9 cellular contexts compared by ENCODE assay signal in genomic region chr14:76917759-76918175, GRCh38.
DNase-seq lines count a peak whose midpoint lies in the region; ATAC-seq and TF ChIP-seq lines count a peak whose summit lies in the region.
"Had no signal": no experiment of that assay in that cellular context is flagged by ENCODE, and none has a peak within 500 bp of the region (broad histone marks: within the 10 kb centered on the region; RNA-seq: fewer than 3 reads in every experiment).

No MANE protein-coding gene starts in this region.

- no peaks in the 10 kb centered on the region for H3K27me3 ChIP-seq in CD4-positive, alpha-beta memory T cell (ENCODE audit: insufficient read depth, low read length)
- no peaks in the 10 kb centered on the region for H3K27me3 ChIP-seq in ovary

- no peak for TF ChIP-seq CTCF in ovary (IDR thresholded peaks at IDR 0.05)

- peaks cover 23 to 57% (median 42%) of the 10 kb centered on the region in 4 donors for H3K4me1 Mint-ChIP-seq in CD4-positive, alpha-beta memory T cell
- H3K4me1 Mint-ChIP-seq in dendritic cell treated with granulocyte-macrophage colony-stimulating factor and Interleukin-4, amounts not matched to agents 40 ng/mL and 50 ng/mL, for 4 days (ENCODE audit: low read depth), result peaks cover 82% of the 10 kb centered on the region

- H3K36me3 Mint-ChIP-seq in CD4-positive, alpha-beta memory T cell, result no peaks in the 10 kb centered on the region
- no peaks in the 10 kb centered on the region for H3K36me3 Mint-ChIP-seq in dendritic cell treated with granulocyte-macrophage colony-stimulating factor and Interleukin-4, amounts not matched to agents 40 ng/mL and 50 ng/mL, for 4 days (ENCODE audit: low read depth)

- no peak for ATAC-seq in HG02973 (IDR thresholded peaks at IDR 0.05; ENCODE audit: unreplicated experiment)
- ATAC-seq in GM18909 (IDR thresholded peaks at IDR 0.05; ENCODE audit: poor library complexity, unreplicated experiment), result no peak
- ATAC-seq in HG03354 (IDR thresholded peaks at IDR 0.05; ENCODE audit: poor library complexity, severe bottlenecking, unreplicated experiment), result no peak

- TF ChIP-seq POLR2A in ovary (IDR thresholded peaks at IDR 0.05), result no peak

- H3K27me3 Mint-ChIP-seq in CD4-positive, alpha-beta memory T cell, result no peaks in the 10 kb centered on the region
- peaks cover 18% of the 10 kb centered on the region for H3K27me3 Mint-ChIP-seq in dendritic cell treated with granulocyte-macrophage colony-stimulating factor and Interleukin-4, amounts not matched to agents 40 ng/mL and 50 ng/mL, for 4 days

- CTCF ChIA-PET in CD4-positive, alpha-beta memory T cell (lab: Charles Lee; ENCODE audit: partially characterized antibody), result interaction anchor here (0.8 to 14.2 kb wide), 14 partner anchors 9 to 150 kb away, joined by 3 to 360 read pairs (median 4); no protein-coding TSS in a partner anchor

- H3K9me3 ChIP-seq in CD4-positive, alpha-beta memory T cell (ENCODE audit: control insufficient read depth in 1 of 2, low read length in 2 of 2), result no peaks in the 10 kb centered on the region
- no peaks in the 10 kb centered on the region for H3K9me3 ChIP-seq in ovary

- peak overlapping the region in 1 of 8 donors; percentile 16 for H3K4me3 Mint-ChIP-seq in CD4-positive, alpha-beta memory T cell
- no peak overlapping the region for H3K4me3 Mint-ChIP-seq in dendritic cell treated with granulocyte-macrophage colony-stimulating factor and Interleukin-4, amounts not matched to agents 40 ng/mL and 50 ng/mL, for 4 days
- H3K4me3 Mint-ChIP-seq: activated CD4-positive, alpha-beta memory T cell treated with anti-CD3 and anti-CD28 coated beads, Interleukin-2, amount 10 ng/mL, durations not matched to agents 7 days and 5 days had no signal

- no peaks in the 10 kb centered on the region for H3K36me3 ChIP-seq in CD4-positive, alpha-beta memory T cell (ENCODE audit: insufficient read depth, low read length)
- H3K36me3 ChIP-seq in ovary, result no peaks in the 10 kb centered on the region

- H3K4me1 ChIP-seq in CD4-positive, alpha-beta memory T cell (ENCODE audit: insufficient read depth, low read length), result peaks cover 40% of the 10 kb centered on the region
- peaks cover 43% of the 10 kb centered on the region for H3K4me1 ChIP-seq in ovary (ENCODE audit: insufficient read depth)

- H3K4me3 ChIP-seq in CD4-positive, alpha-beta memory T cell (ENCODE audit: low read length in 2 of 2), result no peak overlapping the region
- H3K4me3 ChIP-seq in ovary, result no peak overlapping the region

- POLR2A ChIA-PET in CD4-positive, alpha-beta memory T cell (lab: Charles Lee; ENCODE audit: partially characterized antibody), result interaction anchor here (0.8 to 2.3 kb wide), 5 partner anchors 9 to 137 kb away, joined by 3 to 7 read pairs (median 3); partner anchors contain the start of gene IRF2BPL

- H3K27ac ChIP-seq in CD4-positive, alpha-beta memory T cell (ENCODE audit: low read depth, low read length), result no peak overlapping the region
- H3K27ac ChIP-seq in ovary, result peak overlapping the region; percentile 16 to 86

- intact Hi-C loops in CD4-positive, alpha-beta memory T cell (cut with micrococcal nuclease), result no loop called here
- intact Hi-C loops in dendritic cell treated with granulocyte-macrophage colony-stimulating factor and Interleukin-4, amounts not matched to agents 40 ng/mL and 50 ng/mL, for 4 days (cut with micrococcal nuclease), result loop anchor here (1.0 to 10.0 kb wide), 3 partner anchors 13 to 107 kb away; partner anchors contain the start of gene IRF2BPL
- intact Hi-C loops in ovary (cut with DNase I), result loop anchor here in 3 of 4 donors (2.0 to 10.0 kb wide), 7 partner anchors 35 to 150 kb away; partner anchors contain the start of gene IRF2BPL (in 3 of the 3)

- peak overlapping the region in 5 of 7 donors; percentile 29 to 69 (median 33) for H3K27ac Mint-ChIP-seq in CD4-positive, alpha-beta memory T cell
- peak overlapping the region; percentile 96 for H3K27ac Mint-ChIP-seq in dendritic cell treated with granulocyte-macrophage colony-stimulating factor and Interleukin-4, amounts not matched to agents 40 ng/mL and 50 ng/mL, for 4 days
- H3K27ac Mint-ChIP-seq: activated CD4-positive, alpha-beta memory T cell treated with anti-CD3 and anti-CD28 coated beads, Interleukin-2, amount 10 ng/mL, durations not matched to agents 7 days and 5 days had no signal

- peaks cover 0 to 1% (median 0%) of the 10 kb centered on the region in 8 donors for H3K9me3 Mint-ChIP-seq in CD4-positive, alpha-beta memory T cell
- no peaks in the 10 kb centered on the region for H3K9me3 Mint-ChIP-seq in dendritic cell treated with granulocyte-macrophage colony-stimulating factor and Interleukin-4, amounts not matched to agents 40 ng/mL and 50 ng/mL, for 4 days
- H3K9me3 Mint-ChIP-seq: activated CD4-positive, alpha-beta memory T cell treated with anti-CD3 and anti-CD28 coated beads, Interleukin-2, amount 10 ng/mL, durations not matched to agents 7 days and 5 days had no signal

- no peak for TF ChIP-seq EP300 in ovary (IDR thresholded peaks at IDR 0.05)

- WGBS in ovary, 3 donors, result 36 to 42% (median 42%) methylated on average over 4 of the region's 4 CpGs

- no peak for DNase-seq in CD4-positive, alpha-beta memory T cell
- peak; percentile 94 for DNase-seq in NCI-H2107 (lab: John Stamatoyannopoulos, UW)
- peak in 3 of 5 donors; percentile 47 to 58 (median 54) for DNase-seq in ovary
- no peak for DNase-seq in NAMALWA (ENCODE audit: low spot score)
- DNase-seq: activated CD4-positive, alpha-beta memory T cell treated with anti-CD3 and anti-CD28 coated beads, Interleukin-2, amount 10 ng/mL, durations not matched to agents 7 days and 5 days had no signal

Comparison
In these comparisons a context has a peak if more than half of its experiments do, and no peak if none do; other contexts are left out.
1. DNase-seq: peak in NCI-H2107 (single experiment) and ovary (3 of 5); none in CD4-positive, alpha-beta memory T cell (0 of 5) and NAMALWA (single experiment).